ENCODE assay signal across 8 cellular contexts in the genomic region with DNA sequence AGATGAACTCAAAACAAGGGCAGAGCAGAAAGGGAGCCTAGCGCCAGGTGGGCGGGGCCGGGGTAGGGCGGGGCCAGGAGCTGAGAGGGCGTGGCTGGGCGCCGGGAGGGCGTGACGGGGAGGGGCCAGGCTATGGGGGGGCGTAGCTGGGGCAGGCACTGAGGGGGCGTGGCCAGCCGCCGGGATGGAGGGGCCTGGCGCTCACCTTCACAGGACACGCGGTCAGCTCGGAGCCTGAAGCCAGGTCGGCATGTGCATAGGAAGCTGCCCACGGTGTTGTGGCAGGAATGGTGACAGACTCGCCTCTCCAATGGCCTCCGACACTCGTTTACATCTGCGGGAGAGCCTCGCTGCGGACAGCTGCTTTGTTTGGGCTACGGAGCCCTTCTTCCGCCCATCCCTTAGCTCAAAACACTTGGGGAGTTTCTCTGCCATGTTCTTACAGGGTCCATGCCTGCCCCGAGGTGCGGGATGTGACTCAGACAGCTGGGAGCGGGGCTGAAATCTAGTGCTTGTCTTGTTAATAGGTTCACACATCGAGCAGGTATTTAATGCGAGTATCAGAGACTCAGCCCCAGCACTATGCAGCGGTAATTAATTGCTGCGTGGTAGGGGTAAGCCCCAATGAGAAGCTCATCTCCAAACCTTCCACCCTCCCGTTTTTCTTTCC. TPM values are rescaled to one million over a fixed set of nuclear protein-coding genes. Genes with fewer than 3 reads are reported as not detected.
DNase-seq lines count a peak whose midpoint lies in the region; ATAC-seq and TF ChIP-seq lines count a peak whose summit lies in the region.

No MANE protein-coding gene starts in this region.

- H3K27me3 Mint-ChIP-seq in activated CD8-positive, alpha-beta T cell treated with anti-CD3 and anti-CD28 coated beads for 36 hours, result no peaks in the 10 kb centered on the region

- no peak overlapping the region for H3K27ac Mint-ChIP-seq in activated CD8-positive, alpha-beta T cell treated with anti-CD3 and anti-CD28 coated beads for 36 hours

- H3K9me3 Mint-ChIP-seq in activated CD8-positive, alpha-beta T cell treated with anti-CD3 and anti-CD28 coated beads for 36 hours, result no peaks in the 10 kb centered on the region

- intact Hi-C loops in activated CD8-positive, alpha-beta T cell treated with anti-CD3 and anti-CD28 coated beads for 36 hours (cut with micrococcal nuclease), result no loop called here

- DNase-seq in activated CD8-positive, alpha-beta memory T cell treated with anti-CD3 and anti-CD28 coated beads for 24 hours, result peak; percentile 74
- no peak for DNase-seq in activated CD8-positive, alpha-beta memory T cell treated with anti-CD3 and anti-CD28 coated beads, Interleukin-2, amount 50 U/mL, for 4 hours
- peak; percentile 51 for DNase-seq in activated CD8-positive, alpha-beta T cell treated with anti-CD3 and anti-CD28 coated beads for 36 hours
- DNase-seq in hepatic stellate cell (ENCODE audit: low spot score) (peak; percentile 84), NCI-H446 treated with DMSO at 0.1 percent for 48 hours (lab: John Stamatoyannopoulos, UW) (no peak), NCI-H524 (lab: John Stamatoyannopoulos, UW) (no peak)
- DNase-seq in stimulated activated CD8-positive, alpha-beta memory T cell treated with anti-CD3 and anti-CD28 coated beads, Interleukin-4, amount 100 ng/mL, for 48 hours, result peak; percentile 79

- peaks cover 2% of the 10 kb centered on the region for H3K4me1 Mint-ChIP-seq in activated CD8-positive, alpha-beta T cell treated with anti-CD3 and anti-CD28 coated beads for 36 hours (ENCODE audit: low read depth)

- peak; percentile 98 for ATAC-seq in activated CD8-positive, alpha-beta T cell treated with anti-CD3 and anti-CD28 coated beads for 36 hours
- ATAC-seq in HG03442 (IDR thresholded peaks at IDR 0.05; ENCODE audit: unreplicated experiment), result no peak

- no peak overlapping the region for H3K4me3 Mint-ChIP-seq in activated CD8-positive, alpha-beta T cell treated with anti-CD3 and anti-CD28 coated beads for 36 hours

- peaks cover 57% of the 10 kb centered on the region for H3K36me3 Mint-ChIP-seq in activated CD8-positive, alpha-beta T cell treated with anti-CD3 and anti-CD28 coated beads for 36 hours (ENCODE audit: low read depth)

- POLR2A ChIA-PET in activated CD8-positive, alpha-beta T cell treated with anti-CD3 and anti-CD28 coated beads for 36 hours (lab: Charles Lee), result interaction anchor here (0.5 to 4.6 kb wide), 4 partner anchors 12 to 333 kb away, joined by 3 to 23 read pairs (median 3); a partner anchor contains a TSS

- CTCF ChIA-PET in activated CD8-positive, alpha-beta T cell treated with anti-CD3 and anti-CD28 coated beads for 36 hours (lab: Charles Lee), result interaction anchor here (1.3 to 1.5 kb wide), 2 partner anchors 12 to 27 kb away, joined by 5 read pairs; no protein-coding TSS in a partner anchor

- no peak for TF ChIP-seq CTCF in activated CD8-positive, alpha-beta T cell treated with anti-CD3 and anti-CD28 coated beads for 36 hours (IDR thresholded peaks at IDR 0.05)

RNA-seq across cellular contexts. Expression of a gene that starts 13.4 kb away (rescaled TPM):
- total RNA-seq in activated CD8-positive, alpha-beta T cell treated with anti-CD3 and anti-CD28 coated beads for 36 hours, result 10 to 100 TPM; 23.3 to 25.8 TPM

RNA-seq across cellular contexts. Expression of a gene that starts 40.7 kb away (rescaled TPM):
- total RNA-seq in activated CD8-positive, alpha-beta T cell treated with anti-CD3 and anti-CD28 coated beads for 36 hours, result not detected

RNA-seq across cellular contexts. Expression of a gene that starts 51.2 kb away (rescaled TPM):
- total RNA-seq in activated CD8-positive, alpha-beta T cell treated with anti-CD3 and anti-CD28 coated beads for 36 hours, result 100 to 1,000 TPM; 269 to 270 TPM

RNA-seq across cellular contexts. Expression of a gene that starts 51.3 kb away (rescaled TPM):
- 10 to 100 TPM; 79.1 to 86.3 TPM for total RNA-seq in activated CD8-positive, alpha-beta T cell treated with anti-CD3 and anti-CD28 coated beads for 36 hours

RNA-seq across cellular contexts. Expression of a gene that starts 59.6 kb away (rescaled TPM):
- not detected for total RNA-seq in activated CD8-positive, alpha-beta T cell treated with anti-CD3 and anti-CD28 coated beads for 36 hours

Comparison
In these comparisons a context has a peak if more than half of its experiments do, and no peak if none do; other contexts are left out.
1. DNase-seq: peak in activated CD8-positive, alpha-beta memory T cell treated with anti-CD3 and anti-CD28 coated beads for 24 hours (single experiment), activated CD8-positive, alpha-beta T cell treated with anti-CD3 and anti-CD28 coated beads for 36 hours (single experiment), hepatic stellate cell (single experiment) and stimulated activated CD8-positive, alpha-beta memory T cell treated with anti-CD3 and anti-CD28 coated beads, Interleukin-4, amount 100 ng/mL, for 48 hours (single experiment); none in activated CD8-positive, alpha-beta memory T cell treated with anti-CD3 and anti-CD28 coated beads, Interleukin-2, amount 50 U/mL, for 4 hours (single experiment), NCI-H446 treated with DMSO at 0.1 percent for 48 hours (single experiment) and NCI-H524 (0 of 2).